9 cellular contexts compared by ENCODE assay signal in the genomic region with DNA sequence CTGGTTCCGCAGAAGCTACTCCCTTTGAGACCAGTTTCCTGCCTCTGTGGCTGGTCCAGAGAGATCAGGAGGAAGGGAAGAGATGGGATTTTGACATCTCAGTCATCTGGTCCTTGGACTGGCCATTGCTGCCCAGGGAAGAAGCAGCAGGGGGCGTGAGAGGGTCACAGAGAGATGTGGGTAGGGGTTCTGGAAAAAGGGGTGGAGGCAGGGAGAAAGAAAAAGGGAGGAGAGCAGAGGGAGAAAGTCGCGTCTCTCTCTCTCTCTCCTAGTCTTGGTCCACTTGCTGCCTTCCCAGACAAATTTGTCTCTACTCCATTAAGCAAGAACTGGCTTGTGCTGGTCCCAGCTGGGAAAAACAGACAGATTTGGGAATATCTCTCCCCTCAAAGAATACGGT. TPM values are rescaled to one million over a fixed set of nuclear protein-coding genes. Genes with fewer than 3 reads are reported as not detected.
DNase-seq lines count a peak whose midpoint lies in the region; ATAC-seq, FAIRE-seq and TF ChIP-seq lines count a peak whose summit lies in the region.
"Had no signal": no experiment of that assay in that cellular context is flagged by ENCODE, and none has a peak within 500 bp of the region (broad histone marks: within the 10 kb centered on the region; RNA-seq: fewer than 3 reads in every experiment).

No MANE protein-coding gene starts in this region.

- CTCF ChIA-PET in WTC11 (lab: Charles Lee): interaction anchor here (1.0 to 7.5 kb wide), 10 partner anchors 17 to 199 kb away, joined by 3 to 205 read pairs (median 16); partner anchors contain the start of genes ATP1B2, CD68, TP53 and WRAP53

- peak; percentile 58 for ATAC-seq in WTC11
- no peak for ATAC-seq in GM18498 (IDR thresholded peaks at IDR 0.05; ENCODE audit: unreplicated experiment)

- no peaks in the 10 kb centered on the region for H4K20me1 ChIP-seq in keratinocyte (ENCODE audit: control insufficient read depth, extremely low read depth, insufficient read depth, low read length)

- no peak overlapping the region for H3K9ac ChIP-seq in keratinocyte (ENCODE audit: control insufficient read depth, extremely low read depth, insufficient read depth, low read length)

- H3K36me3 Mint-ChIP-seq in CD14-positive monocyte (no peaks in the 10 kb centered on the region), HFFc6 (ENCODE audit: low read depth) (no peaks in the 10 kb centered on the region), WTC11 (no peaks in the 10 kb centered on the region)

- no peak for DNase-seq in CD14-positive monocyte (ENCODE audit: low spot score)
- DNase-seq in HFFc6: peak; percentile 25
- DNase-seq in WTC11 (ENCODE audit: low spot score): peak; percentile 85
- no peak for DNase-seq in keratinocyte (ENCODE audit: low read depth, low spot score)
- DNase-seq in COLO668 (lab: John Stamatoyannopoulos, UW; ENCODE audit: unreplicated experiment): no peak
- DNase-seq in prostate gland (ENCODE audit: low spot score): no peak
- DNase-seq in stimulated activated CD4-positive, alpha-beta T cell treated with anti-CD3 and anti-CD28 coated beads, Interleukin-12 subunit alpha, Interleukin-12 subunit beta, amount 100 ng/mL, for 4 hours: no peak

- no peaks in the 10 kb centered on the region for H3K79me2 ChIP-seq in keratinocyte (ENCODE audit: control insufficient read depth, insufficient read depth, low read length)

- H3K4me3 ChIP-seq in keratinocyte (ENCODE audit: control insufficient read depth in 2 of 3, extremely low read depth in 1 of 3, insufficient read depth in 2 of 3, low read depth in 1 of 3, low read length in 3 of 3) (no peak overlapping the region), prostate gland (no peak overlapping the region)

- FAIRE-seq in keratinocyte (lab: Jason Lieb, UNC): no peak
- FAIRE-seq: endometrium had no signal

- dilution Hi-C loops in keratinocyte (cut with MboI; ENCODE audit: extremely low pct_ligation_motif_present, low sequenced_read_pairs): no loop called here

- POLR2A ChIA-PET in WTC11 (lab: Charles Lee): interaction anchor here (0.7 to 5.8 kb wide), 3 partner anchors 14 to 53 kb away, joined by 3 to 68 read pairs (median 5); partner anchors contain the start of genes TP53 and WRAP53

- H3K4me3 Mint-ChIP-seq in CD14-positive monocyte (no peak overlapping the region), HFFc6 (no peak overlapping the region), WTC11 (no peak overlapping the region)

- TF ChIP-seq POLR2A in prostate gland (IDR thresholded peaks at IDR 0.05): no peak

- no peak overlapping the region for H2AFZ ChIP-seq in keratinocyte (ENCODE audit: control insufficient read depth, low read length)

- peak overlapping the region in 1 of 7 donors; percentile 70 for H3K27ac Mint-ChIP-seq in CD14-positive monocyte
- no peak overlapping the region for H3K27ac Mint-ChIP-seq in HFFc6
- no peak overlapping the region; the same call in 1 of the 2 replicates for H3K27ac Mint-ChIP-seq in WTC11

- no peak overlapping the region for H3K4me2 ChIP-seq in keratinocyte (ENCODE audit: control insufficient read depth, extremely low read depth, insufficient read depth, low read depth, low read length)

- 26% methylated on average over 5 of the region's 5 CpGs for WGBS in prostate gland

- H3K27ac ChIP-seq in keratinocyte (ENCODE audit: control insufficient read depth, insufficient read depth, low read length) (no peak overlapping the region), prostate gland (no peak overlapping the region)

- H3K4me1 Mint-ChIP-seq in CD14-positive monocyte: peaks cover 15% of the 10 kb centered on the region
- no peaks in the 10 kb centered on the region for H3K4me1 Mint-ChIP-seq in HFFc6 (ENCODE audit: low read depth)
- H3K4me1 Mint-ChIP-seq in WTC11: peaks cover 35% of the 10 kb centered on the region

- H3K4me1 ChIP-seq in keratinocyte (ENCODE audit: control insufficient read depth, extremely low read depth, insufficient read depth, low read length) (no peaks in the 10 kb centered on the region), prostate gland (replicated peaks) (no peaks in the 10 kb centered on the region)

- intact Hi-C loops in CD14-positive monocyte (cut with micrococcal nuclease): no loop called here
- intact Hi-C loops in prostate gland (cut with DNase I): no loop called here

- no peaks in the 10 kb centered on the region for H3K9me1 ChIP-seq in keratinocyte (ENCODE audit: control insufficient read depth, extremely low read depth, insufficient read depth, low read length)

- H3K27me3 ChIP-seq in keratinocyte (ENCODE audit: control insufficient read depth, extremely low read depth, insufficient read depth, low read length): no peaks in the 10 kb centered on the region
- no peaks in the 10 kb centered on the region for H3K27me3 ChIP-seq in prostate gland (replicated peaks; ENCODE audit: insufficient read depth)

- no peaks in the 10 kb centered on the region for H3K36me3 ChIP-seq in keratinocyte (ENCODE audit: control insufficient read depth in 2 of 2, extremely low read depth in 1 of 2, insufficient read depth in 2 of 2, low read length in 2 of 2)
- no peaks in the 10 kb centered on the region for H3K36me3 ChIP-seq in prostate gland

- H3K27me3 Mint-ChIP-seq in CD14-positive monocyte (ENCODE audit: low read depth in 3 of 3) (peaks cover 2 to 11% (median 7%) of the 10 kb centered on the region in 3 donors), HFFc6 (ENCODE audit: insufficient read depth) (peaks cover 6% of the 10 kb centered on the region), WTC11 (ENCODE audit: low read depth) (no peaks in the 10 kb centered on the region)

- TF ChIP-seq CTCF in CD14-positive monocyte (IDR thresholded peaks at IDR 0.05): peak; percentile 63
- peak; percentile 69 for TF ChIP-seq CTCF in HFFc6 (IDR thresholded peaks at IDR 0.05)
- TF ChIP-seq CTCF in WTC11 (IDR thresholded peaks at IDR 0.05): peak; percentile 41; the same call in 1 of the 2 replicates
- peak; percentile 39 to 53 (median 46) for TF ChIP-seq CTCF in keratinocyte (optimal IDR thresholded peaks at IDR 0.05 in 1 of 3, IDR thresholded peaks at IDR 0.05 in 1 of 3, conservative IDR thresholded peaks at IDR 0.05 in 1 of 3; ENCODE audit: extremely low read depth in 1 of 3, insufficient read depth in 2 of 3, low read length in 3 of 3)
- TF ChIP-seq CTCF in prostate gland (IDR thresholded peaks at IDR 0.05): peak in 1 of 4 experiments; percentile 34

- H3K9me3 Mint-ChIP-seq in CD14-positive monocyte: peaks cover 0 to 3% (median 0%) of the 10 kb centered on the region in 7 donors
- H3K9me3 Mint-ChIP-seq in HFFc6: no peaks in the 10 kb centered on the region
- H3K9me3 Mint-ChIP-seq in WTC11: no peaks in the 10 kb centered on the region

- no peaks in the 10 kb centered on the region for H3K9me3 ChIP-seq in keratinocyte (ENCODE audit: control insufficient read depth, low read depth, low read length)
- H3K9me3 ChIP-seq in prostate gland: no peaks in the 10 kb centered on the region

RNA-seq across cellular contexts. Expression of gene SHBG, which starts 4.4 kb away (rescaled TPM):
- under 1 TPM in 1 of 2 donors, not detected in 1; 0.43 TPM for polyA plus RNA-seq in CD14-positive monocyte
- 1 to 10 TPM in 1 of 6 experiments, under 1 TPM in 5; 0.36 to 1.2 (median 0.79) TPM for total RNA-seq in HFFc6 (2021; fragmentation: NEBNext Ultra II Directional; extraction: Animal tissue kit (Norgen Biotek cat#: 25700))
- total RNA-seq in WTC11 (2021): 0.83 to 1.2 TPM (median 1.1 TPM) in 3 replicates
- polyA plus RNA-seq in keratinocyte: 0.14 to 0.44 TPM (median 0.23 TPM) in 3 replicates
- not detected for polyA plus RNA-seq in keratinocyte (2011; ENCODE audit: low read depth)
- 0.12 and 0.17 TPM in 2 replicates for polyA plus RNA-seq in keratinocyte (2011; cell fraction: cytosol; rRNA removed)
- polyA plus RNA-seq in keratinocyte (2011; cell fraction: nucleus; rRNA removed): 0.17 and 0.41 TPM in 2 replicates
- 0.27 and 0.28 TPM in 2 replicates for polyA plus RNA-seq in keratinocyte (2012; ENCODE audit: low replicate concordance)
- polyA minus RNA-seq in keratinocyte: not detected in 3 replicates
- not detected for polyA minus RNA-seq in keratinocyte (2011; cell fraction: cytosol; rRNA and poly(A)+ RNA removed)
- 0.63 TPM in 1 of 2 replicates, not detected in the other for polyA minus RNA-seq in keratinocyte (2011; cell fraction: nucleus; rRNA and poly(A)+ RNA removed)
- 1 to 10 TPM in 1 of 2 donors, not detected in 1; 2.1 TPM for total RNA-seq in prostate gland

RNA-seq across cellular contexts. Expression of gene SAT2, which starts 6.8 kb away (rescaled TPM):
- polyA plus RNA-seq in CD14-positive monocyte (10 to 100 TPM; 83.4 to 89.8 TPM), keratinocyte (23.5 to 26.9 TPM (median 25.8 TPM) in 3 replicates)
- total RNA-seq in HFFc6 (2021; fragmentation: NEBNext Ultra II Directional; extraction: Animal tissue kit (Norgen Biotek cat#: 25700)): 10 to 100 TPM; 39.2 to 55.0 (median 43.5) TPM
- total RNA-seq in WTC11 (2021) (68.3 to 75.8 TPM (median 73.1 TPM) in 3 replicates), prostate gland (100 to 1,000 TPM in 1 of 2 donors, 10 to 100 TPM in 1; 83.3 to 139 TPM)
- 43.2 TPM for polyA plus RNA-seq in keratinocyte (2011; ENCODE audit: low read depth)
- polyA plus RNA-seq in keratinocyte (2011; cell fraction: cytosol; rRNA removed): 20.9 and 25.2 TPM in 2 replicates
- polyA plus RNA-seq in keratinocyte (2011; cell fraction: nucleus; rRNA removed): 37.4 and 39.0 TPM in 2 replicates
- polyA plus RNA-seq in keratinocyte (2012; ENCODE audit: low replicate concordance): 41.1 and 68.2 TPM in 2 replicates
- polyA minus RNA-seq in keratinocyte: 6.8 to 8.1 TPM (median 7.4 TPM) in 3 replicates
- polyA minus RNA-seq in keratinocyte (2011; cell fraction: cytosol; rRNA and poly(A)+ RNA removed): 7.1 TPM
- polyA minus RNA-seq in keratinocyte (2011; cell fraction: nucleus; rRNA and poly(A)+ RNA removed): 3.7 and 5.3 TPM in 2 replicates

RNA-seq across cellular contexts. Expression of gene ATP1B2, which starts 16.3 kb away (rescaled TPM):
- polyA plus RNA-seq in CD14-positive monocyte (not detected), keratinocyte (not detected in 3 replicates)
- not detected for total RNA-seq in HFFc6 (2021; fragmentation: NEBNext Ultra II Directional; extraction: Animal tissue kit (Norgen Biotek cat#: 25700))
- total RNA-seq in WTC11 (2021) (29.1 to 37.5 TPM (median 35.9 TPM) in 3 replicates), prostate gland (10 to 100 TPM in 1 of 2 donors, under 1 TPM in 1; 0.82 to 11.7 TPM)
- not detected for polyA plus RNA-seq in keratinocyte (2011; ENCODE audit: low read depth)
- not detected in 2 replicates for polyA plus RNA-seq in keratinocyte (2011; cell fraction: cytosol; rRNA removed)
- polyA plus RNA-seq in keratinocyte (2011; cell fraction: nucleus; rRNA removed): not detected in 2 replicates
- not detected in 2 replicates for polyA plus RNA-seq in keratinocyte (2012; ENCODE audit: low replicate concordance)
- polyA minus RNA-seq in keratinocyte: not detected in 3 replicates
- polyA minus RNA-seq in keratinocyte (2011; cell fraction: cytosol; rRNA and poly(A)+ RNA removed): not detected
- polyA minus RNA-seq in keratinocyte (2011; cell fraction: nucleus; rRNA and poly(A)+ RNA removed): not detected in 2 replicates

RNA-seq across cellular contexts. Expression of gene FXR2, which starts 19.7 kb away (rescaled TPM):
- polyA plus RNA-seq in CD14-positive monocyte (1 to 10 TPM; 6.2 to 9.2 TPM), keratinocyte (30.6 to 44.3 TPM (median 32.2 TPM) in 3 replicates)
- total RNA-seq in HFFc6 (2021; fragmentation: NEBNext Ultra II Directional; extraction: Animal tissue kit (Norgen Biotek cat#: 25700)): 10 to 100 TPM; 49.3 to 62.3 (median 51.5) TPM
- total RNA-seq in WTC11 (2021) (32.5 to 35.1 TPM (median 33.3 TPM) in 3 replicates), prostate gland (10 to 100 TPM; 27.1 to 51.4 TPM)
- polyA plus RNA-seq in keratinocyte (2011; ENCODE audit: low read depth): 18.0 TPM
- polyA plus RNA-seq in keratinocyte (2011; cell fraction: cytosol; rRNA removed): 30.5 and 40.9 TPM in 2 replicates
- 54.7 and 71.5 TPM in 2 replicates for polyA plus RNA-seq in keratinocyte (2011; cell fraction: nucleus; rRNA removed)
- polyA plus RNA-seq in keratinocyte (2012; ENCODE audit: low replicate concordance): 27.7 and 31.6 TPM in 2 replicates
- 30.3 to 82.2 TPM (median 47.0 TPM) in 3 replicates for polyA minus RNA-seq in keratinocyte
- polyA minus RNA-seq in keratinocyte (2011; cell fraction: cytosol; rRNA and poly(A)+ RNA removed): 51.0 TPM
- polyA minus RNA-seq in keratinocyte (2011; cell fraction: nucleus; rRNA and poly(A)+ RNA removed): 21.5 and 22.6 TPM in 2 replicates

RNA-seq across cellular contexts. Expression of gene SOX15, which starts 44.5 kb away (rescaled TPM):
- 1 to 10 TPM in 1 of 2 donors, under 1 TPM in 1; 0.86 to 1.2 TPM for polyA plus RNA-seq in CD14-positive monocyte
- 1 to 10 TPM in 1 of 6 experiments, under 1 TPM in 5; 0.62 to 1.0 (median 0.81) TPM for total RNA-seq in HFFc6 (2021; fragmentation: NEBNext Ultra II Directional; extraction: Animal tissue kit (Norgen Biotek cat#: 25700))
- 15.2 to 19.9 TPM (median 17.5 TPM) in 3 replicates for total RNA-seq in WTC11 (2021)
- 85.7 to 111 TPM (median 86.2 TPM) in 3 replicates for polyA plus RNA-seq in keratinocyte
- 21.8 TPM for polyA plus RNA-seq in keratinocyte (2011; ENCODE audit: low read depth)
- 60.4 and 130 TPM in 2 replicates for polyA plus RNA-seq in keratinocyte (2011; cell fraction: cytosol; rRNA removed)
- 100.0 and 127 TPM in 2 replicates for polyA plus RNA-seq in keratinocyte (2011; cell fraction: nucleus; rRNA removed)
- polyA plus RNA-seq in keratinocyte (2012; ENCODE audit: low replicate concordance): 93.4 and 183 TPM in 2 replicates
- polyA minus RNA-seq in keratinocyte: 38.9 to 110 TPM (median 44.2 TPM) in 3 replicates
- 177 TPM for polyA minus RNA-seq in keratinocyte (2011; cell fraction: cytosol; rRNA and poly(A)+ RNA removed)
- 83.3 and 86.1 TPM in 2 replicates for polyA minus RNA-seq in keratinocyte (2011; cell fraction: nucleus; rRNA and poly(A)+ RNA removed)
- total RNA-seq in prostate gland: 10 to 100 TPM in 1 of 2 donors, 1 to 10 TPM in 1; 6.3 to 15.0 TPM

Comparison
In these comparisons a context has a peak if more than half of its experiments do, and no peak if none do; other contexts are left out.
1. DNase-seq: peak in HFFc6 (single experiment) and WTC11 (single experiment); none in CD14-positive monocyte (single experiment), keratinocyte (single experiment), COLO668 (single experiment), prostate gland (single experiment) and stimulated activated CD4-positive, alpha-beta T cell treated with anti-CD3 and anti-CD28 coated beads, Interleukin-12 subunit alpha, Interleukin-12 subunit beta, amount 100 ng/mL, for 4 hours (single experiment).